Comparison of ENCODE assay signal across 10 cellular contexts in the genomic region with DNA sequence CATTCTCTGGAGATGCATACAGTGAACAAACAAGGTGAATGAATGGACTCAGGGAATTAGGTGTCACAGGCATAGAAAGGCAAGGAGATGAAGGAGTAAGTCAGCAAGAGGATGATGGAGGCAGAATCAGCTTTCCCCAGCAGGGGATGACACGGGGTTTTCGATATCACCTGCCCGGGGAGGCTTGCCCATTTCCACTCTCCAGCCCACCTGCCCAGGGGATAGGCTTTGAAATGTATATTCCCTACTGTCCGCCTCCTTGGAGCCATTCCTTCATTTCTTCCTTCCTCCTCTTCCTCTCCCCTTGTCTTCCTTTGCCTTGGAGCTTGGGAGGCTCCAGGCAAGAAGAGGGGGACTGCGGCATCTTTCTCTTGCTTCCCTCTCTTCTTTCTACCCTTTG. TPM values are rescaled to one million over a fixed set of nuclear protein-coding genes. Genes with fewer than 3 reads are reported as not detected.
A peak's percentile ranks its signal among the peaks of the same experiment; 100 is the strongest.
DNase-seq lines count a peak whose midpoint lies in the region; ATAC-seq and TF ChIP-seq lines count a peak whose summit lies in the region.
"Had no signal": no experiment of that assay in that cellular context is flagged by ENCODE, and none has a peak within 500 bp of the region (broad histone marks: within the 10 kb centered on the region; RNA-seq: fewer than 3 reads in every experiment).

No MANE protein-coding gene starts in this region.

- H3K9me3 ChIP-seq in iPS-20b (ENCODE audit: insufficient read depth, low read depth, low read length) = no peaks in the 10 kb centered on the region; the same call in 1 of the 2 replicates
- H3K9me3 ChIP-seq in upper lobe of left lung = peaks cover 0 to 3% (median 0%) of the 10 kb centered on the region in 4 donors
- H3K9me3 ChIP-seq: ascending aorta had no signal

- H3K27me3 Mint-ChIP-seq in activated naive CD4-positive, alpha-beta T cell treated with anti-CD3 and anti-CD28 coated beads for 36 hours (ENCODE audit: low read depth) = no peaks in the 10 kb centered on the region
- no peaks in the 10 kb centered on the region for H3K27me3 Mint-ChIP-seq in activated CD4-positive, alpha-beta memory T cell treated with anti-CD3 and anti-CD28 coated beads for 36 hours

- H3K27me3 ChIP-seq in iPS-20b (ENCODE audit: insufficient read depth, low read length) = no peaks in the 10 kb centered on the region
- H3K27me3 ChIP-seq in upper lobe of left lung = no peaks in the 10 kb centered on the region
- H3K27me3 ChIP-seq: ascending aorta had no signal

- H3K4me1 Mint-ChIP-seq in activated naive CD4-positive, alpha-beta T cell treated with anti-CD3 and anti-CD28 coated beads for 36 hours (ENCODE audit: low read depth) = peaks cover 15% of the 10 kb centered on the region
- H3K4me1 Mint-ChIP-seq in activated CD4-positive, alpha-beta memory T cell treated with anti-CD3 and anti-CD28 coated beads for 36 hours (ENCODE audit: low read depth) = peaks cover 18% of the 10 kb centered on the region

- ATAC-seq in upper lobe of left lung (ENCODE audit: low FRiP score in 2 of 2) (no peak), SK-N-SH treated with all-trans-retinoic acid at 6 μM for 48 hours (no peak)

- H3K4me3 ChIP-seq in iPS-20b (ENCODE audit: low read length) = peak overlapping the region; percentile 34; the same call in 1 of the 2 replicates
- no peak overlapping the region for H3K4me3 ChIP-seq in upper lobe of left lung
- H3K4me3 ChIP-seq in lower leg skin (ENCODE audit: low read depth, poor library complexity, severe bottlenecking) = no peak overlapping the region
- H3K4me3 ChIP-seq: ascending aorta had no signal

- no peak overlapping the region for H3K27ac ChIP-seq in iPS-20b (ENCODE audit: low read length)
- H3K27ac ChIP-seq in upper lobe of left lung = peak overlapping the region in 3 of 4 donors; percentile 55 to 79 (median 78)
- H3K27ac ChIP-seq: ascending aorta had no signal

- H3K27ac Mint-ChIP-seq in activated naive CD4-positive, alpha-beta T cell treated with anti-CD3 and anti-CD28 coated beads for 36 hours = peak overlapping the region; percentile 95
- H3K27ac Mint-ChIP-seq in activated CD4-positive, alpha-beta memory T cell treated with anti-CD3 and anti-CD28 coated beads for 36 hours = peak overlapping the region; percentile 89

- no peaks in the 10 kb centered on the region for H3K36me3 ChIP-seq in iPS-20b (ENCODE audit: insufficient read depth, low read depth, low read length)
- H3K36me3 ChIP-seq in upper lobe of left lung = no peaks in the 10 kb centered on the region
- H3K36me3 ChIP-seq: ascending aorta had no signal

- peak overlapping the region; percentile 82 for H3K4me3 Mint-ChIP-seq in activated naive CD4-positive, alpha-beta T cell treated with anti-CD3 and anti-CD28 coated beads for 36 hours
- peak overlapping the region; percentile 70 for H3K4me3 Mint-ChIP-seq in activated CD4-positive, alpha-beta memory T cell treated with anti-CD3 and anti-CD28 coated beads for 36 hours

- no peak for TF ChIP-seq POLR2A in upper lobe of left lung (IDR thresholded peaks at IDR 0.05)
- TF ChIP-seq POLR2A in lower leg skin (IDR thresholded peaks at IDR 0.05) = no peak

- H3K36me3 Mint-ChIP-seq in activated naive CD4-positive, alpha-beta T cell treated with anti-CD3 and anti-CD28 coated beads for 36 hours (ENCODE audit: low read depth) = peaks cover 1% of the 10 kb centered on the region
- no peaks in the 10 kb centered on the region for H3K36me3 Mint-ChIP-seq in activated CD4-positive, alpha-beta memory T cell treated with anti-CD3 and anti-CD28 coated beads for 36 hours

- TF ChIP-seq CTCF in upper lobe of left lung (IDR thresholded peaks at IDR 0.05) (no peak), lower leg skin (IDR thresholded peaks at IDR 0.05) (no peak)

- CTCF ChIA-PET in activated naive CD4-positive, alpha-beta T cell treated with anti-CD3 and anti-CD28 coated beads for 36 hours (lab: Charles Lee) = interaction anchor here (2.3 kb wide), 1 partner anchor 9 kb away, joined by 4 read pairs; no protein-coding TSS in a partner anchor
- CTCF ChIA-PET in activated CD4-positive, alpha-beta memory T cell treated with anti-CD3 and anti-CD28 coated beads for 36 hours (lab: Charles Lee) = interaction anchor here (1.6 to 2.3 kb wide), 2 partner anchors 32 to 47 kb away, joined by 3 to 9 read pairs; no protein-coding TSS in a partner anchor

- DNase-seq in activated naive CD4-positive, alpha-beta T cell treated with anti-CD3 and anti-CD28 coated beads for 36 hours = no peak
- no peak for DNase-seq in activated naive CD4-positive, alpha-beta T cell treated with Interleukin-2 at 50 U/mL for 16 hours
- no peak for DNase-seq in activated CD4-positive, alpha-beta memory T cell treated with anti-CD3 and anti-CD28 coated beads for 36 hours
- DNase-seq in upper lobe of left lung = no peak
- no peak for DNase-seq in A172 (ENCODE audit: low spot score)
- DNase-seq in lower leg skin (ENCODE audit: low spot score in 2 of 2) = no peak
- DNase-seq: NCI-H345 had no signal

- H3K4me1 ChIP-seq in iPS-20b (ENCODE audit: insufficient read depth, low read length) = peaks cover 18% of the 10 kb centered on the region
- H3K4me1 ChIP-seq in upper lobe of left lung = peaks cover 11 to 41% (median 15%) of the 10 kb centered on the region in 4 donors

- POLR2A ChIA-PET in activated CD4-positive, alpha-beta memory T cell treated with anti-CD3 and anti-CD28 coated beads for 36 hours (lab: Charles Lee) = interaction anchor here (0.6 kb wide), 1 partner anchor 1284 kb away, joined by 4 read pairs; no protein-coding TSS in a partner anchor

- TF ChIP-seq EP300 in upper lobe of left lung (IDR thresholded peaks at IDR 0.05) = no peak

- H3K9me3 Mint-ChIP-seq in activated naive CD4-positive, alpha-beta T cell treated with anti-CD3 and anti-CD28 coated beads for 36 hours = no peaks in the 10 kb centered on the region
- H3K9me3 Mint-ChIP-seq in activated CD4-positive, alpha-beta memory T cell treated with anti-CD3 and anti-CD28 coated beads for 36 hours = no peaks in the 10 kb centered on the region

- H3K9ac ChIP-seq in iPS-20b (ENCODE audit: low read depth, low read length) = peak overlapping the region; percentile 29; the same call in 1 of the 2 replicates

- intact Hi-C loops in activated naive CD4-positive, alpha-beta T cell treated with anti-CD3 and anti-CD28 coated beads for 36 hours (cut with micrococcal nuclease) = loop anchor here (1.0 kb wide), 3 partner anchors 23 to 149 kb away; a partner anchor contains a TSS
- intact Hi-C loops in activated CD4-positive, alpha-beta memory T cell treated with anti-CD3 and anti-CD28 coated beads for 36 hours (cut with micrococcal nuclease) = loop anchor here (1.0 kb wide), 3 partner anchors 24 to 44 kb away; no protein-coding TSS in a partner anchor
- intact Hi-C loops in lower leg skin (cut with DNase I; ENCODE audit: low total_unique reads) = no loop called here

- WGBS in upper lobe of left lung, 2 donors = 96 to 98% methylated on average over 5 of the region's 5 CpGs
- 84 to 89% methylated on average over 5 of the region's 5 CpGs for WGBS in lower leg skin, 2 donors

TF ChIP-seq in SK-N-SH treated with all-trans-retinoic acid at 6 μM for 48 hours, 23 proteins besides CTCF, POLR2A, EP300 and RAD21 (continues in another document):
- TF ChIP-seq, protein P1, sequence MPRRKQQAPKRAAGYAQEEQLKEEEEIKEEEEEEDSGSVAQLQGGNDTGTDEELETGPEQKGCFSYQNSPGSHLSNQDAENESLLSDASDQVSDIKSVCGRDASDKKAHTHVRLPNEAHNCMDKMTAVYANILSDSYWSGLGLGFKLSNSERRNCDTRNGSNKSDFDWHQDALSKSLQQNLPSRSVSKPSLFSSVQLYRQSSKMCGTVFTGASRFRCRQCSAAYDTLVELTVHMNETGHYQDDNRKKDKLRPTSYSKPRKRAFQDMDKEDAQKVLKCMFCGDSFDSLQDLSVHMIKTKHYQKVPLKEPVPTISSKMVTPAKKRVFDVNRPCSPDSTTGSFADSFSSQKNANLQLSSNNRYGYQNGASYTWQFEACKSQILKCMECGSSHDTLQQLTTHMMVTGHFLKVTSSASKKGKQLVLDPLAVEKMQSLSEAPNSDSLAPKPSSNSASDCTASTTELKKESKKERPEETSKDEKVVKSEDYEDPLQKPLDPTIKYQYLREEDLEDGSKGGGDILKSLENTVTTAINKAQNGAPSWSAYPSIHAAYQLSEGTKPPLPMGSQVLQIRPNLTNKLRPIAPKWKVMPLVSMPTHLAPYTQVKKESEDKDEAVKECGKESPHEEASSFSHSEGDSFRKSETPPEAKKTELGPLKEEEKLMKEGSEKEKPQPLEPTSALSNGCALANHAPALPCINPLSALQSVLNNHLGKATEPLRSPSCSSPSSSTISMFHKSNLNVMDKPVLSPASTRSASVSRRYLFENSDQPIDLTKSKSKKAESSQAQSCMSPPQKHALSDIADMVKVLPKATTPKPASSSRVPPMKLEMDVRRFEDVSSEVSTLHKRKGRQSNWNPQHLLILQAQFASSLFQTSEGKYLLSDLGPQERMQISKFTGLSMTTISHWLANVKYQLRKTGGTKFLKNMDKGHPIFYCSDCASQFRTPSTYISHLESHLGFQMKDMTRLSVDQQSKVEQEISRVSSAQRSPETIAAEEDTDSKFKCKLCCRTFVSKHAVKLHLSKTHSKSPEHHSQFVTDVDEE (CRISPR knock-in tag; IDR thresholded peaks at IDR 0.05) = no peak
- TF ChIP-seq SNAI2 (CRISPR knock-in tag; IDR thresholded peaks at IDR 0.05) (no peak), CSDC2 (CRISPR knock-in tag; IDR thresholded peaks at IDR 0.05) (no peak), ZC3H10 (CRISPR knock-in tag; IDR thresholded peaks at IDR 0.05) (no peak), ZFP3 (CRISPR knock-in tag; IDR thresholded peaks at IDR 0.05) (no peak), TOX (CRISPR knock-in tag; IDR thresholded peaks at IDR 0.05; ENCODE audit: borderline replicate concordance) (no peak)
- TF ChIP-seq, protein P2, sequence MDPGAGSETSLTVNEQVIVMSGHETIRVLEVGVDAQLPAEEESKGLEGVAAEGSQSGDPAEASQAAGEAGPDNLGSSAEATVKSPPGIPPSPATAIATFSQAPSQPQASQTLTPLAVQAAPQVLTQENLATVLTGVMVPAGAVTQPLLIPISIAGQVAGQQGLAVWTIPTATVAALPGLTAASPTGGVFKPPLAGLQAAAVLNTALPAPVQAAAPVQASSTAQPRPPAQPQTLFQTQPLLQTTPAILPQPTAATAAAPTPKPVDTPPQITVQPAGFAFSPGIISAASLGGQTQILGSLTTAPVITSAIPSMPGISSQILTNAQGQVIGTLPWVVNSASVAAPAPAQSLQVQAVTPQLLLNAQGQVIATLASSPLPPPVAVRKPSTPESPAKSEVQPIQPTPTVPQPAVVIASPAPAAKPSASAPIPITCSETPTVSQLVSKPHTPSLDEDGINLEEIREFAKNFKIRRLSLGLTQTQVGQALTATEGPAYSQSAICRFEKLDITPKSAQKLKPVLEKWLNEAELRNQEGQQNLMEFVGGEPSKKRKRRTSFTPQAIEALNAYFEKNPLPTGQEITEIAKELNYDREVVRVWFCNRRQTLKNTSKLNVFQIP (CRISPR knock-in tag; IDR thresholded peaks at IDR 0.05; ENCODE audit: borderline replicate concordance, low read depth) = no peak

RNA-seq across cellular contexts. Expression of a gene that starts 23.3 kb away (rescaled TPM):
- 1 to 10 TPM; 2.9 to 3.8 TPM for total RNA-seq in activated naive CD4-positive, alpha-beta T cell treated with anti-CD3 and anti-CD28 coated beads for 36 hours
- total RNA-seq in activated CD4-positive, alpha-beta memory T cell treated with anti-CD3 and anti-CD28 coated beads for 36 hours = 10 to 100 TPM in 1 of 2 experiments, 1 to 10 TPM in 1; 9.9 to 11.6 TPM
- 10 to 100 TPM; 12.0 to 28.8 (median 19.3) TPM for total RNA-seq in upper lobe of left lung
- total RNA-seq in A172 (2014; rRNA removed; shearing (Covaris generic)) = 6.7 and 7.2 TPM in 2 replicates
- 10 to 100 TPM; 16.8 to 22.2 (median 19.2) TPM for total RNA-seq in lower leg skin
